ENCODE assay signal across 2 cellular contexts in genomic region chr14:24439830-24440605, GRCh38.
TF ChIP-seq lines count a peak whose summit lies in the region.

No MANE protein-coding gene starts in this region.

TF ChIP-seq in HCT116, 20 proteins besides CTCF, POLR2A, EP300 and RAD21:
- TF ChIP-seq SIN3A (IDR thresholded peaks at IDR 0.05; ENCODE audit: low read depth) (no peak), POLR2AphosphoS5 (IDR thresholded peaks at IDR 0.05; ENCODE audit: low read depth, low read length) (peak; percentile 47; the same call in 1 of the 2 replicates)

TF ChIP-seq in K562, 482 proteins besides CTCF, POLR2A, EP300 and RAD21:
- TF ChIP-seq ZNF282 (CRISPR knock-in tag; IDR thresholded peaks at IDR 0.05) = no peak
- TF ChIP-seq POLR2G (IDR thresholded peaks at IDR 0.05; ENCODE audit: low read depth, low read length) = peak; percentile 62; the same call in 1 of the 2 replicates
